Comparison of ENCODE assay signal across 1 cellular context in genomic region chr5:108747111-108748009, GRCh38.
A peak's percentile ranks its signal among the peaks of the same experiment; 100 is the strongest.
TF ChIP-seq lines count a peak whose summit lies in the region.

Gene FER, plus strand, starts transcription at chr5:108747897. Its CDS starts 50,286 bp downstream, at chr5:108798183.

TF ChIP-seq in GM12878, 131 proteins besides CTCF, POLR2A, EP300 and RAD21 (continued from another document):
- TF ChIP-seq NRF1 (conservative IDR thresholded peaks at IDR 0.05; ENCODE audit: low read depth, low read length), result no peak
- TF ChIP-seq FOXM1 (IDR thresholded peaks at IDR 0.05; ENCODE audit: low read depth, low read length), result no peak
- no peak for TF ChIP-seq ZNF24 (IDR thresholded peaks at IDR 0.05)
- TF ChIP-seq YBX1 (IDR thresholded peaks at IDR 0.05), result no peak
- TF ChIP-seq, protein P1, sequence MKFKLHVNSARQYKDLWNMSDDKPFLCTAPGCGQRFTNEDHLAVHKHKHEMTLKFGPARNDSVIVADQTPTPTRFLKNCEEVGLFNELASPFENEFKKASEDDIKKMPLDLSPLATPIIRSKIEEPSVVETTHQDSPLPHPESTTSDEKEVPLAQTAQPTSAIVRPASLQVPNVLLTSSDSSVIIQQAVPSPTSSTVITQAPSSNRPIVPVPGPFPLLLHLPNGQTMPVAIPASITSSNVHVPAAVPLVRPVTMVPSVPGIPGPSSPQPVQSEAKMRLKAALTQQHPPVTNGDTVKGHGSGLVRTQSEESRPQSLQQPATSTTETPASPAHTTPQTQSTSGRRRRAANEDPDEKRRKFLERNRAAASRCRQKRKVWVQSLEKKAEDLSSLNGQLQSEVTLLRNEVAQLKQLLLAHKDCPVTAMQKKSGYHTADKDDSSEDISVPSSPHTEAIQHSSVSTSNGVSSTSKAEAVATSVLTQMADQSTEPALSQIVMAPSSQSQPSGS (IDR thresholded peaks at IDR 0.05; ENCODE audit: low read length), result 0 out of 2 replicates have a peak, but pooled peaks have one; percentile 43
- TF ChIP-seq E2F8 (IDR thresholded peaks at IDR 0.05; ENCODE audit: low read depth, partially characterized antibody), result no peak
- TF ChIP-seq, protein P2, sequence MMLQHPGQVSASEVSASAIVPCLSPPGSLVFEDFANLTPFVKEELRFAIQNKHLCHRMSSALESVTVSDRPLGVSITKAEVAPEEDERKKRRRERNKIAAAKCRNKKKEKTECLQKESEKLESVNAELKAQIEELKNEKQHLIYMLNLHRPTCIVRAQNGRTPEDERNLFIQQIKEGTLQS (IDR thresholded peaks at IDR 0.05; ENCODE audit: borderline replicate concordance, extremely low read depth, low read depth, low read length), result no peak
- TF ChIP-seq ATF7 (IDR thresholded peaks at IDR 0.05; ENCODE audit: low read depth), result peak; percentile 80
- no peak for TF ChIP-seq IKZF2 (IDR thresholded peaks at IDR 0.05)
